30 cellular contexts compared by ENCODE assay signal in the genomic region with DNA sequence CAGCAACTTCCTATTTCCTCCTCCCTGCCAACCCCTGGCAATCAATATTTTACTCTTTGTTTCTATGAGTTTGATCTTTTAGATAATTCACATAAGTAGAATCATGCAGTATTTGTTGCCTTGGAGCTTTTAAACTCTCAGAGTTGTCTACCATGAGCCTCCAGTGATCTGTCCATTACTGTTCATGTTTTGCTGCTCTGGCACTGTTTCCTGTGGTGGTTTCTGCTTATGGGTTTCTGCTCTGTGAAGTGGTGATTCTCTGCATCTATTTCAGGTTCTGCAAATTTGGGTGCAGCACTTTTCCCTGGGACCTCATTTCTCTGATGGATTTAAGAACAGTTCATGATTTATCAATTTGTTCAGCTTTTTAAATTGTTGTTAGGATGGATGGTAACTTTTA.
"Had no signal": no experiment of that assay in that cellular context is flagged by ENCODE, and none has a peak within 500 bp of the region (broad histone marks: within the 10 kb centered on the region; RNA-seq: fewer than 3 reads in every experiment).

No MANE protein-coding gene starts in this region.

- H3K4me2 ChIP-seq: hepatocyte had no signal

- H3K9me3 ChIP-seq: adrenal gland, body of pancreas, colonic mucosa, esophagus squamous epithelium, gastroesophageal sphincter, heart right ventricle had no signal

- H3K27ac Mint-ChIP-seq: activated CD8-positive, alpha-beta T cell treated with anti-CD3 and anti-CD28 coated beads for 36 hours; activated naive CD8-positive, alpha-beta T cell; activated T-helper 17 cell treated with anti-CD3 and anti-CD28 coated beads, Interleukin-2, amount 50 U/mL, for 72 hours had no signal

- H3K4me1 ChIP-seq: adrenal gland, body of pancreas, colonic mucosa, esophagus squamous epithelium, gastroesophageal sphincter, heart right ventricle had no signal

- H3K27me3 ChIP-seq: adrenal gland, body of pancreas, cardiac muscle cell, colonic mucosa, esophagus squamous epithelium, gastroesophageal sphincter, hepatocyte had no signal

- H2AFZ ChIP-seq: hepatocyte had no signal

- DNase-seq: activated CD4-positive, alpha-beta T cell treated with anti-CD3 and anti-CD28 coated beads for 4 hours; activated CD4-positive, alpha-beta T cell treated with anti-CD3 and anti-CD28 coated beads, Interleukin-2, amount 50 U/mL, for 1 hour; activated CD4-positive, alpha-beta T cell treated with anti-CD3 and anti-CD28 coated beads, Interleukin-2, amount 50 U/mL, for 48 hours; activated CD4-positive, CD25-positive, alpha-beta regulatory T cell; activated CD4-positive, CD25-positive, alpha-beta regulatory T cell treated with anti-CD3 and anti-CD28 coated beads, Interleukin-2, amount 50 U/mL, for 72 hours; activated CD8-positive, alpha-beta memory T cell treated with anti-CD3 and anti-CD28 coated beads for 24 hours; activated CD8-positive, alpha-beta T cell treated with anti-CD3 and anti-CD28 coated beads for 36 hours; activated effector memory CD4-positive, alpha-beta T cell treated with Interleukin-2 at 50 U/mL for 16 hours; activated gamma-delta T cell treated with Interleukin-2 at 50 U/mL for 16 hours; activated naive CD4-positive, alpha-beta T cell treated with anti-CD3 and anti-CD28 coated beads, Interleukin-2, amount 50 U/mL, for 16 hours; activated naive CD4-positive, alpha-beta T cell treated with Interleukin-2 at 50 U/mL for 16 hours; activated T-cell treated with anti-CD3 and anti-CD28 coated beads, Interleukin-2, amount 50 U/mL, for 4 hours; adrenal gland; amygdala; aorta; body of pancreas; central memory CD4-positive, alpha-beta T cell; cerebellar nuclear complex; colonic mucosa; effector CD8-positive, alpha-beta T cell; esophagus squamous epithelium; foreskin melanocyte; heart right ventricle; T-helper 2 cell had no signal

- H3K9me3 Mint-ChIP-seq: activated CD8-positive, alpha-beta T cell treated with anti-CD3 and anti-CD28 coated beads for 36 hours; activated T-cell treated with anti-CD3 and anti-CD28 coated beads, Interleukin-2, amount 50 U/mL, for 4 hours; activated T-helper 17 cell treated with anti-CD3 and anti-CD28 coated beads, Interleukin-2, amount 50 U/mL, for 72 hours had no signal

- H3K27me3 Mint-ChIP-seq: activated CD8-positive, alpha-beta T cell treated with anti-CD3 and anti-CD28 coated beads for 36 hours; activated naive CD8-positive, alpha-beta T cell; activated T-helper 17 cell treated with anti-CD3 and anti-CD28 coated beads, Interleukin-2, amount 50 U/mL, for 72 hours had no signal

- H3K4me3 ChIP-seq: adrenal gland, body of pancreas, cardiac muscle cell, colonic mucosa, esophagus squamous epithelium, gastroesophageal sphincter, heart right ventricle, hepatocyte had no signal

- ATAC-seq: activated CD8-positive, alpha-beta T cell treated with anti-CD3 and anti-CD28 coated beads for 36 hours; activated T-cell treated with anti-CD3 and anti-CD28 coated beads, Interleukin-2, amount 50 U/mL, for 4 hours; activated T-helper 17 cell treated with anti-CD3 and anti-CD28 coated beads, Interleukin-2, amount 50 U/mL, for 72 hours; body of pancreas; gastroesophageal sphincter; heart right ventricle had no signal

- H3K4me3 Mint-ChIP-seq: activated CD8-positive, alpha-beta T cell treated with anti-CD3 and anti-CD28 coated beads for 36 hours; activated naive CD8-positive, alpha-beta T cell; activated T-cell treated with anti-CD3 and anti-CD28 coated beads, Interleukin-2, amount 50 U/mL, for 4 hours; activated T-helper 17 cell treated with anti-CD3 and anti-CD28 coated beads, Interleukin-2, amount 50 U/mL, for 72 hours had no signal

- H3K27ac ChIP-seq: adrenal gland, body of pancreas, cardiac muscle cell, colonic mucosa, epithelial cell of prostate, esophagus squamous epithelium, gastroesophageal sphincter, heart right ventricle, hepatocyte had no signal

- H3K36me3 Mint-ChIP-seq: activated naive CD8-positive, alpha-beta T cell had no signal

- H3K36me3 ChIP-seq: adrenal gland, cardiac muscle cell, colonic mucosa, esophagus squamous epithelium, gastroesophageal sphincter, heart right ventricle had no signal

- H3K79me2 ChIP-seq: hepatocyte had no signal

- H3K4me1 Mint-ChIP-seq: activated T-helper 17 cell treated with anti-CD3 and anti-CD28 coated beads, Interleukin-2, amount 50 U/mL, for 72 hours had no signal
